8 cellular contexts compared by ENCODE assay signal in genomic region chr6:106125925-106126435, GRCh38. TPM values are rescaled to one million over a fixed set of nuclear protein-coding genes. Genes with fewer than 3 reads are reported as not detected.
A peak's percentile ranks its signal among the peaks of the same experiment; 100 is the strongest.
DNase-seq lines count a peak whose midpoint lies in the region; ATAC-seq and TF ChIP-seq lines count a peak whose summit lies in the region.

No MANE protein-coding gene starts in this region.

- no peaks in the 10 kb centered on the region for H3K36me3 ChIP-seq in transverse colon

- H3K4me1 ChIP-seq in transverse colon, result peaks cover 0 to 30% (median 7%) of the 10 kb centered on the region in 4 donors

- peak overlapping the region; percentile 54 to 74 (median 67) for H3K27ac ChIP-seq in transverse colon

- CTCF ChIA-PET in activated CD8-positive, alpha-beta memory T cell treated with anti-CD3 and anti-CD28 coated beads, Interleukin-2, amount 10 ng/mL, durations not matched to agents 7 days and 5 days (lab: Charles Lee), result interaction anchor here (0.7 to 4.3 kb wide), 11 partner anchors 9 to 107 kb away, joined by 3 to 23 read pairs (median 4); no protein-coding TSS in a partner anchor

- peak overlapping the region; percentile 45 to 70 for H3K27ac Mint-ChIP-seq in natural killer cell treated with Interleukin-12 subunit alpha and Interleukin-12 subunit beta and Interleukin-15 and Interleukin-18, amount 100 ng/mL, for 72 hours
- no peak overlapping the region for H3K27ac Mint-ChIP-seq in natural killer cell
- H3K27ac Mint-ChIP-seq in activated CD8-positive, alpha-beta memory T cell treated with anti-CD3 and anti-CD28 coated beads, Interleukin-2, amount 10 ng/mL, durations not matched to agents 7 days and 5 days, result peak overlapping the region; percentile 86

- H3K27me3 ChIP-seq in transverse colon, result no peaks in the 10 kb centered on the region

- peak overlapping the region in 1 of 4 donors; percentile 31 for H3K4me3 ChIP-seq in transverse colon

- H3K36me3 Mint-ChIP-seq in natural killer cell treated with Interleukin-12 subunit alpha and Interleukin-12 subunit beta and Interleukin-15 and Interleukin-18, amount 100 ng/mL, for 72 hours, result no peaks in the 10 kb centered on the region
- H3K36me3 Mint-ChIP-seq in natural killer cell, result no peaks in the 10 kb centered on the region
- peaks cover 6% of the 10 kb centered on the region for H3K36me3 Mint-ChIP-seq in activated CD8-positive, alpha-beta memory T cell treated with anti-CD3 and anti-CD28 coated beads, Interleukin-2, amount 10 ng/mL, durations not matched to agents 7 days and 5 days

- in situ Hi-C loops in transverse colon (cut with MboI; ENCODE audit: low pct_ligation_motif_present in 1 of 4, low pct_unique_long_range_greater_than_20kb in 1 of 4, low sequenced_read_pairs in 3 of 4), result no loop called here

- no peaks in the 10 kb centered on the region for H3K9me3 ChIP-seq in transverse colon

- peak; percentile 59 to 87 for ATAC-seq in natural killer cell treated with Interleukin-12 subunit alpha and Interleukin-12 subunit beta and Interleukin-15 and Interleukin-18, amount 100 ng/mL, for 72 hours
- ATAC-seq in natural killer cell (no peak), HG03354 (IDR thresholded peaks at IDR 0.05; ENCODE audit: poor library complexity, severe bottlenecking, unreplicated experiment) (peak; percentile 71)
- peak; percentile 89 for ATAC-seq in activated CD8-positive, alpha-beta memory T cell treated with anti-CD3 and anti-CD28 coated beads, Interleukin-2, amount 10 ng/mL, durations not matched to agents 7 days and 5 days

- no peak for DNase-seq in natural killer cell treated with Interleukin-12 subunit alpha and Interleukin-12 subunit beta and Interleukin-15 and Interleukin-18, amount 100 ng/mL, for 72 hours (ENCODE audit: low spot score)
- DNase-seq in natural killer cell (no peak), transverse colon (peak; percentile 65), HT-29 (ENCODE audit: low spot score) (no peak), DMS114 treated with DMSO at 0.1 percent for 48 hours (lab: John Stamatoyannopoulos, UW; ENCODE audit: unreplicated experiment) (no peak), pons (ENCODE audit: low spot score) (no peak)
- peak; percentile 89 for DNase-seq in activated CD8-positive, alpha-beta memory T cell treated with anti-CD3 and anti-CD28 coated beads, Interleukin-2, amount 10 ng/mL, durations not matched to agents 7 days and 5 days

- TF ChIP-seq EP300 in transverse colon (IDR thresholded peaks at IDR 0.05; ENCODE audit: low read depth), result no peak

- WGBS in transverse colon (ENCODE audit: low coverage in 1 of 2), 2 donors, result 55 to 57% methylated on average over 5 to 11 of the region's 11 CpGs

- TF ChIP-seq POLR2A in transverse colon (IDR thresholded peaks at IDR 0.05), result peak; percentile 68

- H3K9me3 Mint-ChIP-seq in natural killer cell treated with Interleukin-12 subunit alpha and Interleukin-12 subunit beta and Interleukin-15 and Interleukin-18, amount 100 ng/mL, for 72 hours, result no peaks in the 10 kb centered on the region
- H3K9me3 Mint-ChIP-seq in natural killer cell, result no peaks in the 10 kb centered on the region
- H3K9me3 Mint-ChIP-seq in activated CD8-positive, alpha-beta memory T cell treated with anti-CD3 and anti-CD28 coated beads, Interleukin-2, amount 10 ng/mL, durations not matched to agents 7 days and 5 days (ENCODE audit: low read depth), result no peaks in the 10 kb centered on the region

- H3K27me3 Mint-ChIP-seq in natural killer cell treated with Interleukin-12 subunit alpha and Interleukin-12 subunit beta and Interleukin-15 and Interleukin-18, amount 100 ng/mL, for 72 hours, result no peaks in the 10 kb centered on the region
- H3K27me3 Mint-ChIP-seq in natural killer cell (ENCODE audit: low read depth in 2 of 2), result no peaks in the 10 kb centered on the region
- H3K27me3 Mint-ChIP-seq in activated CD8-positive, alpha-beta memory T cell treated with anti-CD3 and anti-CD28 coated beads, Interleukin-2, amount 10 ng/mL, durations not matched to agents 7 days and 5 days, result no peaks in the 10 kb centered on the region

- peak overlapping the region; percentile 54 for H3K4me3 Mint-ChIP-seq in natural killer cell treated with Interleukin-12 subunit alpha and Interleukin-12 subunit beta and Interleukin-15 and Interleukin-18, amount 100 ng/mL, for 72 hours
- H3K4me3 Mint-ChIP-seq in natural killer cell, result no peak overlapping the region
- peak overlapping the region; percentile 54 for H3K4me3 Mint-ChIP-seq in activated CD8-positive, alpha-beta memory T cell treated with anti-CD3 and anti-CD28 coated beads, Interleukin-2, amount 10 ng/mL, durations not matched to agents 7 days and 5 days

- intact Hi-C loops in natural killer cell (cut with micrococcal nuclease) (no loop called here), transverse colon (cut with DNase I; ENCODE audit: low total_unique reads) (no loop called here)

- TF ChIP-seq CTCF in natural killer cell (IDR thresholded peaks at IDR 0.05) (no peak), transverse colon (IDR thresholded peaks at IDR 0.05) (no peak)

- peaks cover 35 to 45% of the 10 kb centered on the region in 2 donors for H3K4me1 Mint-ChIP-seq in natural killer cell treated with Interleukin-12 subunit alpha and Interleukin-12 subunit beta and Interleukin-15 and Interleukin-18, amount 100 ng/mL, for 72 hours (ENCODE audit: low read depth in 2 of 2)
- H3K4me1 Mint-ChIP-seq in natural killer cell, result no peaks in the 10 kb centered on the region
- peaks cover 49% of the 10 kb centered on the region for H3K4me1 Mint-ChIP-seq in activated CD8-positive, alpha-beta memory T cell treated with anti-CD3 and anti-CD28 coated beads, Interleukin-2, amount 10 ng/mL, durations not matched to agents 7 days and 5 days

RNA-seq across cellular contexts. Expression of gene PRDM1, which starts 39.8 kb away (rescaled TPM):
- 100 to 1,000 TPM; 174 to 192 TPM for total RNA-seq in natural killer cell treated with Interleukin-12 subunit alpha and Interleukin-12 subunit beta and Interleukin-15 and Interleukin-18, amount 100 ng/mL, for 72 hours
- 100 to 1,000 TPM; 165 to 180 (median 177) TPM for total RNA-seq in natural killer cell
- total RNA-seq in activated CD8-positive, alpha-beta memory T cell treated with anti-CD3 and anti-CD28 coated beads, Interleukin-2, amount 10 ng/mL, durations not matched to agents 7 days and 5 days, result 100 to 1,000 TPM in 1 of 2 experiments, 10 to 100 TPM in 1; 97.1 to 132 TPM
- total RNA-seq in transverse colon, result 10 to 100 TPM in 3 of 4 donors, 1 to 10 TPM in 1; 2.4 to 32.4 (median 18.6) TPM
- total RNA-seq in HT-29 (2014; rRNA removed; shearing (Covaris generic)), result 1.4 TPM in 1 of 2 replicates, not detected in the other

Comparison
In these comparisons a context has a peak if more than half of its experiments do, and no peak if none do; other contexts are left out.
1. ATAC-seq: peak in natural killer cell treated with Interleukin-12 subunit alpha and Interleukin-12 subunit beta and Interleukin-15 and Interleukin-18, amount 100 ng/mL, for 72 hours (2 of 2), HG03354 (single experiment) and activated CD8-positive, alpha-beta memory T cell treated with anti-CD3 and anti-CD28 coated beads, Interleukin-2, amount 10 ng/mL, durations not matched to agents 7 days and 5 days (single experiment); none in natural killer cell (0 of 3).
2. H3K27ac Mint-ChIP-seq: peak in natural killer cell treated with Interleukin-12 subunit alpha and Interleukin-12 subunit beta and Interleukin-15 and Interleukin-18, amount 100 ng/mL, for 72 hours (2 of 2) and activated CD8-positive, alpha-beta memory T cell treated with anti-CD3 and anti-CD28 coated beads, Interleukin-2, amount 10 ng/mL, durations not matched to agents 7 days and 5 days (single experiment); none in natural killer cell (0 of 2).
3. DNase-seq: peak in activated CD8-positive, alpha-beta memory T cell treated with anti-CD3 and anti-CD28 coated beads, Interleukin-2, amount 10 ng/mL, durations not matched to agents 7 days and 5 days (single experiment) and transverse colon (single experiment); none in natural killer cell treated with Interleukin-12 subunit alpha and Interleukin-12 subunit beta and Interleukin-15 and Interleukin-18, amount 100 ng/mL, for 72 hours (single experiment), natural killer cell (single experiment), HT-29 (single experiment), DMS114 treated with DMSO at 0.1 percent for 48 hours (single experiment) and pons (single experiment).